ENCODE assay signal across 26 cellular contexts in the genomic region with DNA sequence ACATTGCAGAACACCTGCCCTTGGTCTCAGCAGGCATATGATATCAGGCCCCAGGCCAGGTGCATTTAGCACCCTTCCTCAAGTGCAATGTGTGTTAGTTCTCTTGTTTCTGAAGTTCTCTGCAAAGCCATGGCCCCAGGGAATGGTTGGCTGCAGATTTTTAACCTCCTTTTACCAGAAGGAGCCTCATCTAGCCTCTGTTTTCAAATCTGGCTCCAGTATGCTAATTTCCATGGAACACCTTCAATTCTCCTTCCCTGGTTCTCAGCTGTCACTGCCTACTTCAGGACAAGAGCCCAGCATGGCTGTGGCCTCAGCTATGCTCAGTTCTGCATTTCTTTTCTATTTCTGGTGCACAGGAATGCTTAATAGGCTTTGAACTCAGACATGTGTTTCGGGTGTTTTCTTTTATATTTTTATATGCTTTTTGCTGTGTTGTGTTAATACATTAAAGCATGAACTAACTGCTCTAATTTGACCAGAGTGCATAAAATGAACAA.
"Had no signal": no experiment of that assay in that cellular context is flagged by ENCODE, and none has a peak within 500 bp of the region (broad histone marks: within the 10 kb centered on the region; RNA-seq: fewer than 3 reads in every experiment).

No MANE protein-coding gene starts in this region.

- H3K27me3 ChIP-seq: colonic mucosa, esophagus muscularis mucosa, hepatocyte, left lung, neutrophil, ovary, right atrium auricular region, tibial artery had no signal

- H3K4me2 ChIP-seq: hepatocyte had no signal

- H3K36me3 ChIP-seq: colonic mucosa, esophagus muscularis mucosa, left lung, neutrophil, ovary, right atrium auricular region, tibial artery had no signal

- ATAC-seq: activated CD4-positive, alpha-beta T cell treated with anti-CD3 and anti-CD28 coated beads for 36 hours; activated T-cell treated with anti-CD3 and anti-CD28 coated beads, Interleukin-2, amount 50 U/mL, for 4 hours; left lung; natural killer cell treated with Interleukin-12 subunit alpha and Interleukin-12 subunit beta and Interleukin-15 and Interleukin-18, amount 100 ng/mL, for 72 hours; psoas muscle had no signal

- H3K4me1 ChIP-seq: colonic mucosa, esophagus muscularis mucosa, left lung, psoas muscle, right atrium auricular region, tibial artery had no signal

- H3K9me3 ChIP-seq: colonic mucosa, esophagus muscularis mucosa, left lung, neutrophil, ovary, psoas muscle, right atrium auricular region, tibial artery had no signal

- DNase-seq: activated B cell treated with CpG ODN at 0.5 μM for 24 hours; activated CD4-positive, alpha-beta T cell treated with anti-CD3 and anti-CD28 coated beads for 36 hours; activated CD4-positive, alpha-beta T cell treated with anti-CD3 and anti-CD28 coated beads, Interleukin-2, amount 50 U/mL, for 4 hours; activated CD8-positive, alpha-beta memory T cell treated with anti-CD3 and anti-CD28 coated beads for 24 hours; activated CD8-positive, alpha-beta memory T cell treated with anti-CD3 and anti-CD28 coated beads, Interleukin-2, amount 50 U/mL, for 4 hours; activated naive CD4-positive, alpha-beta T cell; activated T-cell treated with anti-CD3 and anti-CD28 coated beads, Interleukin-2, amount 50 U/mL, for 4 hours; central memory CD4-positive, alpha-beta T cell; colonic mucosa; glutamatergic neuron; immature natural killer cell; kidney glomerular epithelial cell; left lung; ovary; psoas muscle; stimulated activated CD4-positive, alpha-beta T cell treated with anti-CD3 and anti-CD28 coated beads, Interleukin-12 subunit alpha, Interleukin-12 subunit beta, amount 100 ng/mL, for 4 hours; stimulated activated CD4-positive, alpha-beta T cell treated with anti-CD3 and anti-CD28 coated beads, Interleukin-4, amount 100 ng/mL, for 4 hours; substantia nigra; T-helper 9 cell; tibial artery had no signal

- H2AFZ ChIP-seq: hepatocyte had no signal

- H3K4me3 ChIP-seq: colonic mucosa, esophagus muscularis mucosa, hepatocyte, left lung, lung, ovary, psoas muscle, right atrium auricular region, tibial artery had no signal

- H3K27ac ChIP-seq: colonic mucosa, esophagus muscularis mucosa, hepatocyte, left lung, neutrophil, ovary, psoas muscle, right atrium auricular region, tibial artery had no signal

- H3K79me2 ChIP-seq: hepatocyte had no signal
